In genomic region chr5:141951341-141951781, GRCh38 we compare ENCODE assay signal across 7 cellular contexts. TPM values are rescaled to one million over a fixed set of nuclear protein-coding genes. Genes with fewer than 3 reads are reported as not detected.
A peak's percentile ranks its signal among the peaks of the same experiment; 100 is the strongest.
DNase-seq lines count a peak whose midpoint lies in the region; ATAC-seq and TF ChIP-seq lines count a peak whose summit lies in the region.

No MANE protein-coding gene starts in this region.

- H3K27ac Mint-ChIP-seq in endodermal cell: no peak overlapping the region

- H3K9ac ChIP-seq in endodermal cell (ENCODE audit: extremely low read depth, low read length, poor library complexity, severe bottlenecking): no peak overlapping the region

- peak; percentile 91 for DNase-seq in endodermal cell
- peak; percentile 8 to 23 for DNase-seq in stimulated activated CD8-positive, alpha-beta memory T cell treated with anti-CD3 and anti-CD28 coated beads, Interleukin-2, amount 100 ng/mL, for 48 hours (ENCODE audit: low read depth in 2 of 2)
- DNase-seq in aorta: no peak
- DNase-seq in kidney tubule cell (ENCODE audit: low spot score): no peak

- no peaks in the 10 kb centered on the region for H3K36me3 ChIP-seq in endodermal cell (ENCODE audit: control insufficient read depth, insufficient read depth, low read length)
- no peaks in the 10 kb centered on the region for H3K36me3 ChIP-seq in aorta (ENCODE audit: control insufficient read depth in 1 of 2, insufficient read depth in 2 of 2, low read length in 1 of 2)

- intact Hi-C loops in aorta (cut with DNase I): loop anchor here in 1 of 2 donors (5.0 kb wide), 1 partner anchor 34 kb away; no protein-coding TSS in a partner anchor

- H3K27me3 ChIP-seq in endodermal cell (ENCODE audit: control insufficient read depth, insufficient read depth, low read length, poor library complexity, severe bottlenecking) (no peaks in the 10 kb centered on the region), aorta (ENCODE audit: control insufficient read depth in 1 of 2, insufficient read depth in 2 of 2, low read length in 1 of 2) (no peaks in the 10 kb centered on the region)

- H3K4me1 Mint-ChIP-seq in endodermal cell: peaks cover 6% of the 10 kb centered on the region

- H3K9me3 ChIP-seq in endodermal cell (ENCODE audit: control insufficient read depth, low read length) (no peaks in the 10 kb centered on the region), aorta (ENCODE audit: control insufficient read depth, low read length) (no peaks in the 10 kb centered on the region)

- H3K4me1 ChIP-seq in endodermal cell (ENCODE audit: control insufficient read depth, insufficient read depth, low read length) (no peaks in the 10 kb centered on the region), aorta (ENCODE audit: control insufficient read depth in 1 of 2, insufficient read depth in 2 of 2, low read length in 2 of 2) (no peaks in the 10 kb centered on the region)

- WGBS in endodermal cell (ENCODE audit: insufficient coverage in 1 of 2, insufficient read length in 1 of 2), 2 experiments: 61 to 81% methylated on average over 5 to 9 of the region's 9 CpGs
- 67% methylated on average over 9 of the region's 9 CpGs for WGBS in aorta, 2 donors

- H3K36me3 Mint-ChIP-seq in endodermal cell (ENCODE audit: low read depth): no peaks in the 10 kb centered on the region

- no peaks in the 10 kb centered on the region for H3K9me3 Mint-ChIP-seq in endodermal cell

- TF ChIP-seq CTCF in endodermal cell (conservative IDR thresholded peaks at IDR 0.05): peak; percentile 82

- H3K4me3 Mint-ChIP-seq in endodermal cell: no peak overlapping the region

- H3K27ac ChIP-seq in endodermal cell (ENCODE audit: low read depth, low read length): no peak overlapping the region
- H3K27ac ChIP-seq in aorta (ENCODE audit: low read depth in 1 of 2, low read length in 2 of 2): no peak overlapping the region

- ATAC-seq in GM18517 (IDR thresholded peaks at IDR 0.05; ENCODE audit: unreplicated experiment) (peak; percentile 79), HG02588 (IDR thresholded peaks at IDR 0.05; ENCODE audit: unreplicated experiment) (peak; percentile 89), SK-N-SH treated with all-trans-retinoic acid at 6 μM for 48 hours (peak; percentile 66), aorta (ENCODE audit: low FRiP score) (no peak)

- no peak overlapping the region for H3K4me3 ChIP-seq in endodermal cell (ENCODE audit: low read length)
- H3K4me3 ChIP-seq in aorta (ENCODE audit: low read length in 2 of 2): no peak overlapping the region

- H3K27me3 Mint-ChIP-seq in endodermal cell (ENCODE audit: insufficient read depth): no peaks in the 10 kb centered on the region

TF ChIP-seq in SK-N-SH treated with all-trans-retinoic acid at 6 μM for 48 hours, 23 proteins besides CTCF, POLR2A, EP300 and RAD21 (continues in another document):
- no peak for TF ChIP-seq TSHZ2 (CRISPR knock-in tag; IDR thresholded peaks at IDR 0.05)
- TF ChIP-seq CSRNP3 (CRISPR knock-in tag; IDR thresholded peaks at IDR 0.05): no peak
- no peak for TF ChIP-seq ZFP3 (CRISPR knock-in tag; IDR thresholded peaks at IDR 0.05)
- TF ChIP-seq TCF4 (CRISPR knock-in tag; IDR thresholded peaks at IDR 0.05; ENCODE audit: borderline replicate concordance): no peak
- TF ChIP-seq SNAI2 (CRISPR knock-in tag; IDR thresholded peaks at IDR 0.05): no peak
- TF ChIP-seq PATZ1 (CRISPR knock-in tag; IDR thresholded peaks at IDR 0.05; ENCODE audit: borderline replicate concordance): no peak
- no peak for TF ChIP-seq ISL1 (CRISPR knock-in tag; IDR thresholded peaks at IDR 0.05)
- TF ChIP-seq ZNF70 (CRISPR knock-in tag; IDR thresholded peaks at IDR 0.05): no peak
- no peak for TF ChIP-seq GLIS3 (CRISPR knock-in tag; IDR thresholded peaks at IDR 0.05)
- no peak for TF ChIP-seq POU6F1 (CRISPR knock-in tag; IDR thresholded peaks at IDR 0.05; ENCODE audit: borderline replicate concordance, low read depth)
- TF ChIP-seq CREB5 (CRISPR knock-in tag; IDR thresholded peaks at IDR 0.05; ENCODE audit: low read depth): no peak

RNA-seq across cellular contexts. Expression of gene PCDH12, which starts 6.6 kb away (rescaled TPM):
- not detected for total RNA-seq in endodermal cell
- polyA plus RNA-seq in endodermal cell (2013, experiment 1 of 2): 0.04 TPM
- 0.17 TPM for polyA plus RNA-seq in endodermal cell (2013, experiment 2 of 2)
- 10 to 100 TPM in 1 of 2 donors, 1 to 10 TPM in 1; 8.0 to 10.3 TPM for total RNA-seq in aorta
- polyA plus RNA-seq in aorta: under 1 TPM; 0.88 to 0.95 TPM

RNA-seq across cellular contexts. Expression of gene RNF14, which starts 17.5 kb away (rescaled TPM):
- 10 to 100 TPM; 27.5 to 33.0 TPM for total RNA-seq in endodermal cell
- polyA plus RNA-seq in endodermal cell (2013, experiment 1 of 2): 33.7 TPM
- polyA plus RNA-seq in endodermal cell (2013, experiment 2 of 2): 31.9 TPM
- total RNA-seq in aorta: 10 to 100 TPM; 53.0 to 54.6 TPM
- 10 to 100 TPM; 44.3 to 55.0 TPM for polyA plus RNA-seq in aorta

RNA-seq across cellular contexts. Expression of gene DELE1, which starts 27.7 kb away (rescaled TPM):
- total RNA-seq in endodermal cell: 10 to 100 TPM; 66.5 to 71.4 TPM
- 74.8 TPM for polyA plus RNA-seq in endodermal cell (2013, experiment 1 of 2)
- polyA plus RNA-seq in endodermal cell (2013, experiment 2 of 2): 65.1 TPM
- 100 to 1,000 TPM in 1 of 2 donors, 10 to 100 TPM in 1; 75.5 to 100 TPM for total RNA-seq in aorta
- polyA plus RNA-seq in aorta: 10 to 100 TPM; 25.0 to 79.6 TPM

Comparison
In these comparisons a context has a peak if more than half of its experiments do, and no peak if none do; other contexts are left out.
1. DNase-seq: peak in endodermal cell (single experiment) and stimulated activated CD8-positive, alpha-beta memory T cell treated with anti-CD3 and anti-CD28 coated beads, Interleukin-2, amount 100 ng/mL, for 48 hours (2 of 2); none in aorta (0 of 2) and kidney tubule cell (single experiment).
2. RNA of gene PCDH12, which starts 6.6 kb away (total RNA-seq): 8.0 to 10.3 TPM in aorta; not detected in endodermal cell; every median in the first group is over 4 times any median in the second.